Comparison of ENCODE assay signal across 8 cellular contexts in genomic region chr16:4314532-4315184, GRCh38.
DNase-seq lines count a peak whose midpoint lies in the region; ATAC-seq and TF ChIP-seq lines count a peak whose summit lies in the region.

No MANE protein-coding gene starts in this region.

- peaks cover 13% of the 10 kb centered on the region for H3K4me1 Mint-ChIP-seq in activated naive CD8-positive, alpha-beta T cell treated with anti-CD3 and anti-CD28 coated beads, Interleukin-2, amount 50 U/mL, for 24 hours
- H3K4me1 Mint-ChIP-seq in stimulated activated naive B cell treated with anti-CD40 and anti-IgM and Interleukin-4, amounts not matched to agents 10 μg/mL and 1 μg/mL and 100 μg/mL, for 72 hours = peaks cover 13 to 34% of the 10 kb centered on the region in 2 donors

- H3K9me3 Mint-ChIP-seq in activated naive CD8-positive, alpha-beta T cell treated with anti-CD3 and anti-CD28 coated beads, Interleukin-2, amount 50 U/mL, for 24 hours = no peaks in the 10 kb centered on the region
- H3K9me3 Mint-ChIP-seq in stimulated activated naive B cell treated with anti-CD40 and anti-IgM and Interleukin-4, amounts not matched to agents 10 μg/mL and 1 μg/mL and 100 μg/mL, for 72 hours = no peaks in the 10 kb centered on the region

- H3K27ac Mint-ChIP-seq in activated naive CD8-positive, alpha-beta T cell treated with anti-CD3 and anti-CD28 coated beads, Interleukin-2, amount 50 U/mL, for 24 hours = peak overlapping the region; percentile 42
- H3K27ac Mint-ChIP-seq in stimulated activated naive B cell treated with anti-CD40 and anti-IgM and Interleukin-4, amounts not matched to agents 10 μg/mL and 1 μg/mL and 100 μg/mL, for 72 hours = no peak overlapping the region

- H3K4me3 Mint-ChIP-seq in activated naive CD8-positive, alpha-beta T cell treated with anti-CD3 and anti-CD28 coated beads, Interleukin-2, amount 50 U/mL, for 24 hours = peak overlapping the region; percentile 76
- H3K4me3 Mint-ChIP-seq in stimulated activated naive B cell treated with anti-CD40 and anti-IgM and Interleukin-4, amounts not matched to agents 10 μg/mL and 1 μg/mL and 100 μg/mL, for 72 hours = peak overlapping the region; percentile 81 to 85

- no peaks in the 10 kb centered on the region for H3K9me3 ChIP-seq in iPS-20b (ENCODE audit: insufficient read depth, low read depth, low read length)

- POLR2A ChIA-PET in GM10248 (lab: Yijun Ruan, JAX) = no interaction called here

- H3K36me3 Mint-ChIP-seq in activated naive CD8-positive, alpha-beta T cell treated with anti-CD3 and anti-CD28 coated beads, Interleukin-2, amount 50 U/mL, for 24 hours (ENCODE audit: low read depth) = no peaks in the 10 kb centered on the region
- no peaks in the 10 kb centered on the region for H3K36me3 Mint-ChIP-seq in stimulated activated naive B cell treated with anti-CD40 and anti-IgM and Interleukin-4, amounts not matched to agents 10 μg/mL and 1 μg/mL and 100 μg/mL, for 72 hours

- H3K4me1 ChIP-seq in iPS-20b (ENCODE audit: insufficient read depth, low read length) = peaks cover 13% of the 10 kb centered on the region; the same call in 1 of the 2 replicates

- TF ChIP-seq CTCF in GM12865 (IDR thresholded peaks at IDR 0.05; ENCODE audit: insufficient read depth, low read depth, low read length, missing control alignments) (no peak), GM10248 (IDR thresholded peaks at IDR 0.05; ENCODE audit: control extremely low read depth, extremely low read depth, low read depth, missing control alignments) (no peak)

- CTCF ChIA-PET in GM10248 (lab: Yijun Ruan, JAX) = interaction anchor here (1.2 to 12.9 kb wide), 3 partner anchors 11 to 61 kb away, joined by 3 to 201 read pairs (median 4); no protein-coding TSS in a partner anchor

- H3K27me3 Mint-ChIP-seq in activated naive CD8-positive, alpha-beta T cell treated with anti-CD3 and anti-CD28 coated beads, Interleukin-2, amount 50 U/mL, for 24 hours = peaks cover 17% of the 10 kb centered on the region
- peaks cover 16 to 35% of the 10 kb centered on the region in 2 donors for H3K27me3 Mint-ChIP-seq in stimulated activated naive B cell treated with anti-CD40 and anti-IgM and Interleukin-4, amounts not matched to agents 10 μg/mL and 1 μg/mL and 100 μg/mL, for 72 hours

- no peaks in the 10 kb centered on the region for H3K36me3 ChIP-seq in iPS-20b (ENCODE audit: insufficient read depth, low read depth, low read length)

- H3K27ac ChIP-seq in iPS-20b (ENCODE audit: low read length) = no peak overlapping the region

- peak overlapping the region; percentile 68 for H3K9ac ChIP-seq in iPS-20b (ENCODE audit: low read depth, low read length)

- peak overlapping the region; percentile 45 for H3K4me3 ChIP-seq in GM12865 (ENCODE audit: low read depth, low read length)
- peak overlapping the region; percentile 67 for H3K4me3 ChIP-seq in iPS-20b (ENCODE audit: low read length)

- peak; percentile 38 for DNase-seq in GM12865 (ENCODE audit: low read depth)
- DNase-seq in NCI-H1930 (lab: John Stamatoyannopoulos, UW) = peak; percentile 72 to 74
- DNase-seq in activated naive CD8-positive, alpha-beta T cell treated with anti-CD3 and anti-CD28 coated beads, Interleukin-2, amount 50 U/mL, for 24 hours = peak; percentile 26
- DNase-seq in stimulated activated naive B cell treated with anti-CD40 and anti-IgM and Interleukin-4, amounts not matched to agents 10 μg/mL and 1 μg/mL and 100 μg/mL, for 72 hours = no peak
- no peak for DNase-seq in GM10248 (ENCODE audit: extremely low spot score)

- peaks cover 21% of the 10 kb centered on the region for H3K27me3 ChIP-seq in iPS-20b (ENCODE audit: insufficient read depth, low read length)

- no peak for ATAC-seq in activated naive CD8-positive, alpha-beta T cell treated with anti-CD3 and anti-CD28 coated beads, Interleukin-2, amount 50 U/mL, for 24 hours
- ATAC-seq in stimulated activated naive B cell treated with anti-CD40 and anti-IgM and Interleukin-4, amounts not matched to agents 10 μg/mL and 1 μg/mL and 100 μg/mL, for 72 hours (replicated peaks) = peak; percentile 6 to 21
- ATAC-seq in HG02840 (IDR thresholded peaks at IDR 0.05; ENCODE audit: low FRiP score, unreplicated experiment) (no peak), HG03139 (IDR thresholded peaks at IDR 0.05; ENCODE audit: unreplicated experiment) (no peak)

Comparison
In these comparisons a context has a peak if more than half of its experiments do, and no peak if none do; other contexts are left out.
1. DNase-seq: peak in GM12865 (single experiment), NCI-H1930 (2 of 2) and activated naive CD8-positive, alpha-beta T cell treated with anti-CD3 and anti-CD28 coated beads, Interleukin-2, amount 50 U/mL, for 24 hours (single experiment); none in stimulated activated naive B cell treated with anti-CD40 and anti-IgM and Interleukin-4, amounts not matched to agents 10 μg/mL and 1 μg/mL and 100 μg/mL, for 72 hours (single experiment) and GM10248 (single experiment).
2. ATAC-seq: peak in stimulated activated naive B cell treated with anti-CD40 and anti-IgM and Interleukin-4, amounts not matched to agents 10 μg/mL and 1 μg/mL and 100 μg/mL, for 72 hours (2 of 2); none in activated naive CD8-positive, alpha-beta T cell treated with anti-CD3 and anti-CD28 coated beads, Interleukin-2, amount 50 U/mL, for 24 hours (single experiment), HG02840 (single experiment) and HG03139 (single experiment).